In the genomic region with DNA sequence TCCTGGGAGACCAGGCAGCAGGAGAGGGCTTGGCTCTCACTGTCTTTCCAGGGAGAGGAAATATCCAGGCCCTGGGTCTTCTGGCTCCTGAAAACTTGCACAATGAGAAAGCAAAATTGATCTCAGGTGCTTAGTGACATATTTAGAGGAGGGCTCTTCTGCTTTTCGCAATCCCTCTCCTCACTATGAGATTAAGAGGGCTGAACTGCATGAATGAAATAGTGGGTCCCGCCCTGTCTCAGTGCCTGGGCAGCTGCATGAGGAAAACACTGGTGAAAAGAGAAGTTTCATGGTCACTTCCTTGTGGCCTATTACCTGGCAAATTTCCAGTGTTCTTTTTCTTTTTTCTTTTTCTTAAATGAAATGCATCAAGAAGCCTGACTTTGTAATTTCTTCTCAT, we compare ENCODE assay signal across 15 cellular contexts.
A peak's percentile ranks its signal among the peaks of the same experiment; 100 is the strongest.
DNase-seq lines count a peak whose midpoint lies in the region; ATAC-seq, FAIRE-seq and TF ChIP-seq lines count a peak whose summit lies in the region.
"Had no signal": no experiment of that assay in that cellular context is flagged by ENCODE, and none has a peak within 500 bp of the region (broad histone marks: within the 10 kb centered on the region; RNA-seq: fewer than 3 reads in every experiment).

No MANE protein-coding gene starts in this region.

- no peaks in the 10 kb centered on the region for H4K20me1 ChIP-seq in GM12878 (ENCODE audit: control insufficient read depth, insufficient read depth)

- no peaks in the 10 kb centered on the region for H3K9me3 Mint-ChIP-seq in neural crest cell
- H3K9me3 Mint-ChIP-seq: activated T-helper 2 cell treated with anti-CD3 and anti-CD28 coated beads, Interferon-gamma antibody, Interleukin-2, Interleukin-4, amounts not matched to agents 10 μg/mL and 5 μg/mL and 100 μg/mL, durations not matched to agents 14 hours and 24 hours and 36 hours had no signal

- peaks cover 18% of the 10 kb centered on the region for H3K4me1 Mint-ChIP-seq in neural crest cell

- no peak for TF ChIP-seq CTCF in left ventricle myocardium inferior (IDR thresholded peaks at IDR 0.05; ENCODE audit: borderline replicate concordance)
- TF ChIP-seq CTCF in GM12878 (IDR thresholded peaks at IDR 0.05 in 2 of 3, conservative IDR thresholded peaks at IDR 0.05 in 1 of 3; ENCODE audit: control insufficient read depth in 2 of 3, extremely low read depth in 1 of 3, insufficient read depth in 1 of 3, low read depth in 3 of 3, low read length in 3 of 3), result no peak
- no peak for TF ChIP-seq CTCF in neural crest cell (conservative IDR thresholded peaks at IDR 0.05)

- POLR2A ChIA-PET in GM12878 (lab: Charles Lee), result no interaction called here

- no peak overlapping the region for H2AFZ ChIP-seq in GM12878 (ENCODE audit: control insufficient read depth, low read depth, low read length)

- H3K4me2 ChIP-seq in GM12878 (ENCODE audit: control insufficient read depth, insufficient read depth), result no peak overlapping the region

- ATAC-seq in left ventricle myocardium superior (no peak), GM12878 (no peak), aorta (ENCODE audit: low FRiP score) (no peak), GM21367 (IDR thresholded peaks at IDR 0.05; ENCODE audit: unreplicated experiment) (no peak)

- H3K36me3 ChIP-seq in left ventricle myocardium inferior (no peaks in the 10 kb centered on the region), GM12878 (ENCODE audit: control insufficient read depth in 2 of 2, insufficient read depth in 2 of 2, low read length in 1 of 2) (no peaks in the 10 kb centered on the region; a peak in 1 of 4 replicates), aorta (ENCODE audit: control insufficient read depth in 1 of 2, insufficient read depth in 2 of 2, low read length in 1 of 2) (no peaks in the 10 kb centered on the region)
- H3K36me3 ChIP-seq: SJSA1 had no signal

- no peaks in the 10 kb centered on the region for H3K9me3 ChIP-seq in left ventricle myocardium inferior (replicated peaks)
- no peaks in the 10 kb centered on the region for H3K9me3 ChIP-seq in GM12878 (replicated peaks; ENCODE audit: control insufficient read depth, insufficient read depth, low read length)
- H3K9me3 ChIP-seq in aorta (ENCODE audit: control insufficient read depth, low read length), result no peaks in the 10 kb centered on the region
- H3K9me3 ChIP-seq: SJSA1 had no signal

- TF ChIP-seq EP300 in GM12878 (IDR thresholded peaks at IDR 0.05; ENCODE audit: borderline replicate concordance in 1 of 2, control insufficient read depth in 1 of 2, low read depth in 2 of 2, low read length in 2 of 2), result no peak

- DNase-seq in left ventricle myocardium inferior (no peak), left ventricle myocardium superior (no peak), GM12878 (ENCODE audit: low read depth, low spot score) (no peak), neural crest cell (ENCODE audit: low read depth, low spot score) (no peak), aorta (no peak), anterior cingulate cortex (lab: John Stamatoyannopoulos, UW) (no peak), NCI-H2227 treated with DMSO at 0.1 percent for 48 hours (lab: John Stamatoyannopoulos, UW) (no peak)
- DNase-seq: activated CD8-positive, alpha-beta memory T cell treated with anti-CD3 and anti-CD28 coated beads for 24 hours; GF-D8; NCI-H2171 treated with DMSO at 0.1 percent for 48 hours had no signal

- SMC1A ChIA-PET in GM12878 (lab: Charles Lee; ENCODE audit: uncharacterized antibody, unreplicated experiment), result no interaction called here

- TF ChIP-seq RAD21 in GM12878 (IDR thresholded peaks at IDR 0.05; ENCODE audit: insufficient read depth, low read depth, low read length), result no peak

- no peaks in the 10 kb centered on the region for H3K36me3 Mint-ChIP-seq in neural crest cell (ENCODE audit: low read depth)

- peak overlapping the region; percentile 66 for H3K27ac ChIP-seq in left ventricle myocardium inferior (replicated peaks)
- peak overlapping the region; percentile 30; the same call in 1 of the 2 replicates for H3K27ac ChIP-seq in GM12878 (ENCODE audit: control insufficient read depth, insufficient read depth)
- no peak overlapping the region for H3K27ac ChIP-seq in aorta (ENCODE audit: low read depth in 1 of 2, low read length in 2 of 2)
- H3K27ac ChIP-seq: epithelial cell of prostate, SJSA1 had no signal

- in situ Hi-C loops in GM12878 (cut with MboI), result no loop called here

- H3K9ac ChIP-seq in GM12878 (ENCODE audit: control insufficient read depth, insufficient read depth, low read length), result no peak overlapping the region

- no peak for TF ChIP-seq POLR2A in GM12878 (IDR thresholded peaks at IDR 0.05; ENCODE audit: low read depth, low read length)

- no peak overlapping the region for H3K4me3 ChIP-seq in left ventricle myocardium inferior
- H3K4me3 ChIP-seq in GM12878, result no peak overlapping the region
- no peak overlapping the region for H3K4me3 ChIP-seq in aorta (ENCODE audit: low read length in 2 of 2)
- H3K4me3 ChIP-seq: SJSA1 had no signal

- FAIRE-seq in GM12878 (lab: Jason Lieb, UNC), result no peak
- FAIRE-seq: urothelium cell line had no signal

- BruUV-seq in GM12878 (replicated peaks; lab: Mats Ljungman, UMichigan), result no TSS peak

- H3K4me3 Mint-ChIP-seq in neural crest cell, result no peak overlapping the region

- H3K4me1 ChIP-seq in left ventricle myocardium inferior (peaks cover 100% of the 10 kb centered on the region), GM12878 (ENCODE audit: control insufficient read depth, insufficient read depth, low read length) (peaks cover 18% of the 10 kb centered on the region), aorta (ENCODE audit: control insufficient read depth in 1 of 2, insufficient read depth in 2 of 2, low read length in 2 of 2) (peaks cover 0 to under 1% of the 10 kb centered on the region in 2 donors)

- H3K27me3 Mint-ChIP-seq in neural crest cell (ENCODE audit: low read depth), result no peaks in the 10 kb centered on the region

- peaks cover 26% of the 10 kb centered on the region for H3K79me2 ChIP-seq in GM12878 (ENCODE audit: control insufficient read depth, insufficient read depth, low read length)

- peak overlapping the region; percentile 44 for H3K27ac Mint-ChIP-seq in neural crest cell (ENCODE audit: unreplicated experiment)
- H3K27ac Mint-ChIP-seq: activated T-helper 2 cell treated with anti-CD3 and anti-CD28 coated beads, Interferon-gamma antibody, Interleukin-2, Interleukin-4, amounts not matched to agents 10 μg/mL and 5 μg/mL and 100 μg/mL, durations not matched to agents 14 hours and 24 hours and 36 hours had no signal

- RAD21 ChIA-PET in GM12878 (lab: Charles Lee; ENCODE audit: unreplicated experiment), result no interaction called here

- H3K27me3 ChIP-seq in left ventricle myocardium inferior (ENCODE audit: low read depth), result no peaks in the 10 kb centered on the region
- no peaks in the 10 kb centered on the region for H3K27me3 ChIP-seq in GM12878 (replicated peaks in 1 of 2; ENCODE audit: control insufficient read depth in 2 of 2, insufficient read depth in 2 of 2, low read length in 1 of 2)
- no peaks in the 10 kb centered on the region for H3K27me3 ChIP-seq in aorta (ENCODE audit: control insufficient read depth in 1 of 2, insufficient read depth in 2 of 2, low read length in 1 of 2)
- H3K27me3 ChIP-seq: SJSA1 had no signal

- intact Hi-C loops in left ventricle myocardium inferior (cut with micrococcal nuclease), result no loop called here
- intact Hi-C loops in left ventricle myocardium superior (cut with micrococcal nuclease), result no loop called here
- intact Hi-C loops in GM12878 (cut with micrococcal nuclease; ENCODE audit: unreplicated experiment), result no loop called here
- intact Hi-C loops in aorta (cut with DNase I), result no loop called here

- 90% methylated on average over 2 of the region's 2 CpGs for WGBS in GM12878 (ENCODE audit: insufficient coverage, insufficient replicate concordance, low lambda C conversion rate, missing lambda C conversion rate)
- WGBS in aorta, 2 donors, result 91 to 92% methylated on average over 2 of the region's 2 CpGs

- CTCF ChIA-PET in GM12878 (lab: Yijun Ruan, JAX), result no interaction called here

TF ChIP-seq in GM12878, 131 proteins besides CTCF, POLR2A, EP300 and RAD21:
- TF ChIP-seq BRCA1 (IDR thresholded peaks at IDR 0.05; ENCODE audit: low read depth, low read length), result no peak
- no peak for TF ChIP-seq TCF7 (IDR thresholded peaks at IDR 0.05; ENCODE audit: borderline replicate concordance)
- TF ChIP-seq TCF3 (IDR thresholded peaks at IDR 0.05; ENCODE audit: borderline replicate concordance, insufficient read depth, low read depth, low read length), result no peak
- no peak for TF ChIP-seq SMAD1 (IDR thresholded peaks at IDR 0.05; ENCODE audit: low read depth, partially characterized antibody)
- no peak for TF ChIP-seq ZNF207 (IDR thresholded peaks at IDR 0.05; ENCODE audit: borderline replicate concordance)
- TF ChIP-seq HCFC1 (IDR thresholded peaks at IDR 0.05; ENCODE audit: low read length), result no peak
- no peak for TF ChIP-seq NFXL1 (IDR thresholded peaks at IDR 0.05; ENCODE audit: borderline replicate concordance)

Comparison
In these comparisons a context has a peak if more than half of its experiments do, and no peak if none do; other contexts are left out.
1. H3K27ac ChIP-seq: peak in left ventricle myocardium inferior (single experiment) and GM12878 (single experiment); none in aorta (0 of 2).